In the genomic region with DNA sequence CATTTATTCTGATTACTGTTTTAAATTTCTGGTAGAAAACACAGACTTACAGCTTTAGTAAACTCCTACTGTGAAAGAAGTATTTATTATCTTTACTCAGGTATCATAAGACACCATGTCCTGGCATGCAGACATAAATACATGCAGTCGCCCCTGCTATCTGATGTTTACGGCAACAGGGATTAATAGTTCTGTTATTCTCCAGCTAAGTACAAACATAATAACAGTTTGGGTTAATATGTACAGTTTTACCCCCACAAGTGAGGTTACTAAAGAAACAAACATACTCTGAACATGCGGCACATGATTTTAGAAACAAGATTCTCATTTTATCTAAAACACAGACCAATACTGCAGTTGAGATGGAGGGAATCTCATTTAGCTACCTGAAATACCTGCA, we compare ENCODE assay signal across 17 cellular contexts.
DNase-seq lines count a peak whose midpoint lies in the region; ATAC-seq and TF ChIP-seq lines count a peak whose summit lies in the region.
"Had no signal": no experiment of that assay in that cellular context is flagged by ENCODE, and none has a peak within 500 bp of the region (broad histone marks: within the 10 kb centered on the region; RNA-seq: fewer than 3 reads in every experiment).

No MANE protein-coding gene starts in this region.

- H3K79me2 ChIP-seq in hepatocyte = no peaks in the 10 kb centered on the region

- H3K9me2 ChIP-seq in hepatocyte (replicated peaks; ENCODE audit: insufficient read depth) = no peaks in the 10 kb centered on the region

- peak overlapping the region; percentile 7 for H3K27ac ChIP-seq in hepatocyte
- H3K27ac ChIP-seq in tibial nerve = peak overlapping the region; percentile 15 to 87 (median 51)
- H3K27ac ChIP-seq: HL-60 had no signal

- TF ChIP-seq EP300 in tibial nerve (IDR thresholded peaks at IDR 0.05) = no peak

- WGBS in hepatocyte (ENCODE audit: low lambda C conversion rate, missing lambda C conversion rate) = 30% methylated on average over 3 of the region's 3 CpGs
- 54% methylated on average over 3 of the region's 3 CpGs for WGBS in tibial nerve, 2 donors

- peaks cover 49% of the 10 kb centered on the region for H3K4me1 Mint-ChIP-seq in neural crest cell
- no peaks in the 10 kb centered on the region for H3K4me1 Mint-ChIP-seq in activated T-cell treated with anti-CD3 and anti-CD28 coated beads, Interleukin-2, amount 50 U/mL, for 4 hours (ENCODE audit: low read depth)
- H3K4me1 Mint-ChIP-seq: CD4-positive, CD25-positive, alpha-beta regulatory T cell; CD8-positive, alpha-beta memory T cell had no signal

- peaks cover 32% of the 10 kb centered on the region for H3K36me3 Mint-ChIP-seq in neural crest cell (ENCODE audit: low read depth)
- no peaks in the 10 kb centered on the region for H3K36me3 Mint-ChIP-seq in activated T-cell treated with anti-CD3 and anti-CD28 coated beads, Interleukin-2, amount 50 U/mL, for 4 hours (ENCODE audit: insufficient read depth)
- H3K36me3 Mint-ChIP-seq: CD4-positive, CD25-positive, alpha-beta regulatory T cell; CD8-positive, alpha-beta memory T cell had no signal

- H3K4me1 ChIP-seq in hepatocyte (ENCODE audit: insufficient read depth) (peaks cover 7% of the 10 kb centered on the region), tibial nerve (peaks cover 0 to 35% (median 18%) of the 10 kb centered on the region in 4 donors)
- H3K4me1 ChIP-seq: BE2C had no signal

- H3K36me3 ChIP-seq in hepatocyte (replicated peaks; ENCODE audit: insufficient read depth, low read depth) (no peaks in the 10 kb centered on the region), tibial nerve (no peaks in the 10 kb centered on the region)
- H3K36me3 ChIP-seq: BE2C had no signal

- DNase-seq in choroid plexus epithelial cell (ENCODE audit: low read depth) (peak; percentile 13), hepatocyte (ENCODE audit: low spot score) (no peak), neural crest cell (ENCODE audit: low read depth, low spot score) (no peak), tibial nerve (ENCODE audit: low spot score in 2 of 2) (no peak), COLO668 (lab: John Stamatoyannopoulos, UW; ENCODE audit: unreplicated experiment) (no peak)
- no peak for DNase-seq in activated T-cell treated with anti-CD3 and anti-CD28 coated beads, Interleukin-2, amount 50 U/mL, for 4 hours
- no peak for DNase-seq in activated effector memory CD4-positive, alpha-beta T cell treated with Interleukin-2 at 50 U/mL for 16 hours
- DNase-seq: ACHN; BE2C; C1 segment of cervical spinal cord; Caco-2; CD4-positive, CD25-positive, alpha-beta regulatory T cell; CD8-positive, alpha-beta memory T cell; HCEC 1CT; IMR-90 had no signal

- H3K27me3 ChIP-seq in hepatocyte (no peaks in the 10 kb centered on the region), tibial nerve (no peaks in the 10 kb centered on the region)
- H3K27me3 ChIP-seq: BE2C had no signal

- no peak for ATAC-seq in activated T-cell treated with anti-CD3 and anti-CD28 coated beads, Interleukin-2, amount 50 U/mL, for 4 hours
- ATAC-seq: GM23338 had no signal

- H3K9me3 Mint-ChIP-seq in neural crest cell = peaks cover 22% of the 10 kb centered on the region
- H3K9me3 Mint-ChIP-seq in activated T-cell treated with anti-CD3 and anti-CD28 coated beads, Interleukin-2, amount 50 U/mL, for 4 hours = no peaks in the 10 kb centered on the region
- H3K9me3 Mint-ChIP-seq: CD8-positive, alpha-beta memory T cell; GM23338 had no signal

- H3K27ac Mint-ChIP-seq in neural crest cell (ENCODE audit: unreplicated experiment) = no peak overlapping the region
- H3K27ac Mint-ChIP-seq: CD4-positive, CD25-positive, alpha-beta regulatory T cell; CD8-positive, alpha-beta memory T cell; GM23338 had no signal

- H3K9me3 ChIP-seq in hepatocyte (ENCODE audit: low read depth) = no peaks in the 10 kb centered on the region
- no peaks in the 10 kb centered on the region for H3K9me3 ChIP-seq in tibial nerve
- H3K9me3 ChIP-seq: BE2C, Caco-2 had no signal

- no peaks in the 10 kb centered on the region for H4K20me1 ChIP-seq in hepatocyte (ENCODE audit: insufficient read depth, poor library complexity, severe bottlenecking)

- H3K4me2 ChIP-seq in hepatocyte = peak overlapping the region; percentile 45
- H3K4me2 ChIP-seq: GM23338 had no signal

- TF ChIP-seq CTCF in choroid plexus epithelial cell (conservative IDR thresholded peaks at IDR 0.05; ENCODE audit: low read depth, low read length) (no peak), hepatocyte (IDR thresholded peaks at IDR 0.05; ENCODE audit: poor library complexity) (no peak), neural crest cell (conservative IDR thresholded peaks at IDR 0.05) (no peak), tibial nerve (IDR thresholded peaks at IDR 0.05) (no peak)

- H3K4me3 Mint-ChIP-seq in neural crest cell = peak overlapping the region; percentile 70
- H3K4me3 Mint-ChIP-seq in activated T-cell treated with anti-CD3 and anti-CD28 coated beads, Interleukin-2, amount 50 U/mL, for 4 hours = no peak overlapping the region
- H3K4me3 Mint-ChIP-seq: CD4-positive, CD25-positive, alpha-beta regulatory T cell; CD8-positive, alpha-beta memory T cell; GM23338 had no signal

- no peaks in the 10 kb centered on the region for H3K27me3 Mint-ChIP-seq in neural crest cell (ENCODE audit: low read depth)
- H3K27me3 Mint-ChIP-seq in activated T-cell treated with anti-CD3 and anti-CD28 coated beads, Interleukin-2, amount 50 U/mL, for 4 hours (ENCODE audit: low read depth) = peaks cover 29% of the 10 kb centered on the region

- TF ChIP-seq POLR2A in tibial nerve (IDR thresholded peaks at IDR 0.05) = no peak

- no peak overlapping the region for H2AFZ ChIP-seq in hepatocyte
- H2AFZ ChIP-seq: GM23338 had no signal

- no peak overlapping the region for H3K4me3 ChIP-seq in choroid plexus epithelial cell (ENCODE audit: low read depth, low read length)
- no peak overlapping the region for H3K4me3 ChIP-seq in hepatocyte
- no peak overlapping the region for H3K4me3 ChIP-seq in tibial nerve
- H3K4me3 ChIP-seq: GM23338 had no signal
